In genomic region chr1:222928212-222928611, GRCh38 we compare ENCODE assay signal across 9 cellular contexts.
DNase-seq lines count a peak whose midpoint lies in the region; ATAC-seq and TF ChIP-seq lines count a peak whose summit lies in the region.
"Had no signal": no experiment of that assay in that cellular context is flagged by ENCODE, and none has a peak within 500 bp of the region (broad histone marks: within the 10 kb centered on the region; RNA-seq: fewer than 3 reads in every experiment).

No MANE protein-coding gene starts in this region.

- H3K4me1 Mint-ChIP-seq in nephron (peaks cover 51% of the 10 kb centered on the region), T-helper 17 cell (no peaks in the 10 kb centered on the region)
- H3K4me1 Mint-ChIP-seq: activated naive CD8-positive, alpha-beta T cell treated with anti-CD3 and anti-CD28 coated beads, Interleukin-2, amount 10 ng/mL, durations not matched to agents 7 days and 5 days had no signal

- H3K9me3 ChIP-seq in NT2/D1 (ENCODE audit: insufficient read depth, low read length) (no peaks in the 10 kb centered on the region), T-helper 17 cell (ENCODE audit: control insufficient read depth, low read length, poor library complexity, severe bottlenecking) (no peaks in the 10 kb centered on the region)

- no peaks in the 10 kb centered on the region for H3K27me3 ChIP-seq in NT2/D1 (ENCODE audit: insufficient read depth, insufficient read length)

- TF ChIP-seq CTCF in foreskin fibroblast (IDR thresholded peaks at IDR 0.05; ENCODE audit: low read depth, low read length), result no peak
- TF ChIP-seq CTCF in nephron (IDR thresholded peaks at IDR 0.05; ENCODE audit: unreplicated experiment in 3 of 3), result no peak

- no peaks in the 10 kb centered on the region for H3K36me3 ChIP-seq in NT2/D1 (ENCODE audit: insufficient read depth, insufficient read length, low read length)

- no peaks in the 10 kb centered on the region for H3K9me3 Mint-ChIP-seq in nephron
- H3K9me3 Mint-ChIP-seq: activated naive CD8-positive, alpha-beta T cell treated with anti-CD3 and anti-CD28 coated beads, Interleukin-2, amount 10 ng/mL, durations not matched to agents 7 days and 5 days had no signal

- peak overlapping the region; percentile 6 for H3K4me3 ChIP-seq in NT2/D1 (ENCODE audit: insufficient read length, low read depth)
- H3K4me3 ChIP-seq in foreskin fibroblast (ENCODE audit: low read depth in 1 of 2, low read length in 2 of 2), result peak overlapping the region in 1 of 2 donors; percentile 3

- DNase-seq in DMS153 (lab: John Stamatoyannopoulos, UW), result peak; percentile 78
- DNase-seq in NT2/D1 (ENCODE audit: low read depth, low spot score), result peak; percentile 89
- DNase-seq in foreskin fibroblast, result peak; percentile 39 to 78
- no peak for DNase-seq in T-helper 17 cell
- DNase-seq in HUDEP-2 (lab: John Stamatoyannopoulos, UW; ENCODE audit: unreplicated experiment in 76 of 76), result no peak
- DNase-seq: activated naive CD8-positive, alpha-beta T cell treated with anti-CD3 and anti-CD28 coated beads, Interleukin-2, amount 10 ng/mL, durations not matched to agents 7 days and 5 days had no signal

- H3K36me3 Mint-ChIP-seq in nephron (ENCODE audit: low read depth) (no peaks in the 10 kb centered on the region), T-helper 17 cell (ENCODE audit: low read depth) (no peaks in the 10 kb centered on the region)
- H3K36me3 Mint-ChIP-seq: activated naive CD8-positive, alpha-beta T cell treated with anti-CD3 and anti-CD28 coated beads, Interleukin-2, amount 10 ng/mL, durations not matched to agents 7 days and 5 days had no signal

- peaks cover 3% of the 10 kb centered on the region for H3K27me3 Mint-ChIP-seq in nephron (ENCODE audit: low read depth)
- no peaks in the 10 kb centered on the region for H3K27me3 Mint-ChIP-seq in T-helper 17 cell
- H3K27me3 Mint-ChIP-seq: activated naive CD8-positive, alpha-beta T cell treated with anti-CD3 and anti-CD28 coated beads, Interleukin-2, amount 10 ng/mL, durations not matched to agents 7 days and 5 days had no signal

- ATAC-seq in T-helper 17 cell (no peak), GM18870 (IDR thresholded peaks at IDR 0.05; ENCODE audit: unreplicated experiment) (no peak)
- no peak for ATAC-seq in activated CD4-positive, CD25-positive, alpha-beta regulatory T cell treated with anti-CD3 and anti-CD28 coated beads, Interleukin-2, amount 50 U/mL, for 24 hours

- H3K4me3 Mint-ChIP-seq in nephron, result peak overlapping the region; percentile 73 to 80 (median 79)
- H3K4me3 Mint-ChIP-seq in T-helper 17 cell, result no peak overlapping the region
- H3K4me3 Mint-ChIP-seq: activated naive CD8-positive, alpha-beta T cell treated with anti-CD3 and anti-CD28 coated beads, Interleukin-2, amount 10 ng/mL, durations not matched to agents 7 days and 5 days had no signal

- no peaks in the 10 kb centered on the region for H3K4me1 ChIP-seq in NT2/D1 (ENCODE audit: insufficient read depth, insufficient read length)

- no peak overlapping the region for H3K9ac ChIP-seq in NT2/D1 (ENCODE audit: insufficient read length, low read depth)

- peak overlapping the region; percentile 70 to 81 (median 79) for H3K27ac Mint-ChIP-seq in nephron
- no peak overlapping the region for H3K27ac Mint-ChIP-seq in T-helper 17 cell
- H3K27ac Mint-ChIP-seq: activated naive CD8-positive, alpha-beta T cell treated with anti-CD3 and anti-CD28 coated beads, Interleukin-2, amount 10 ng/mL, durations not matched to agents 7 days and 5 days had no signal

Comparison
In these comparisons a context has a peak if more than half of its experiments do, and no peak if none do; other contexts are left out.
1. DNase-seq: peak in DMS153 (single experiment), NT2/D1 (single experiment) and foreskin fibroblast (2 of 2); none in T-helper 17 cell (0 of 3) and HUDEP-2 (0 of 76).